Comparison of ENCODE assay signal across 16 cellular contexts in the genomic region with DNA sequence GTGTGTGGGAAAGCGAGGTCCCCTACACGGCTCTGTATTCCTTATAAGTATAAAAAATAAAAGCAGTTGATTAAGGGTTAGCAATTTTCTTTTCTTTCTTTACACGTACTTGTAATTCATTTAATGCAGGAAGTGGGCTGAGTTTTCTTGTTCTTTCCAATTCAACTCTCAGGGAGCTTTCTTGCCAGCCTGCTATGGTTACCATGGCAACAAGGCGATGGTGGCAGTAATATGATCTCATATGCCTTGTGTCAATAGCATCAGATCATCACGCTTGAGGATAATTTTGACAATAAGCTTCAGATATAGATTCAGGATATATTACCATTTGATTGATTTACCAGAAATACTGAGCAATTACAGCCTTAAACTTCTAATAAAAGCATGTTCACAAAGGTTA.
DNase-seq lines count a peak whose midpoint lies in the region; ATAC-seq, FAIRE-seq and TF ChIP-seq lines count a peak whose summit lies in the region.
"Had no signal": no experiment of that assay in that cellular context is flagged by ENCODE, and none has a peak within 500 bp of the region (broad histone marks: within the 10 kb centered on the region; RNA-seq: fewer than 3 reads in every experiment).

No MANE protein-coding gene starts in this region.

- no peak overlapping the region for H3K27ac ChIP-seq in K562 (ENCODE audit: extremely low read depth, low read depth, low read length)
- no peak overlapping the region for H3K27ac ChIP-seq in RWPE1
- H3K27ac ChIP-seq: cardiac muscle cell, SJCRH30 had no signal

- in situ Hi-C loops in K562 (cut with MboI) = no loop called here

- TF ChIP-seq POLR2A in K562 (conservative IDR thresholded peaks at IDR 0.05) = no peak

- no peaks in the 10 kb centered on the region for H3K9me3 ChIP-seq in K562 (replicated peaks; ENCODE audit: control insufficient read depth, insufficient read depth, low read depth, low read length)
- H3K9me3 ChIP-seq: HAP-1, SJCRH30 had no signal

- CTCF ChIA-PET in K562 (lab: Yijun Ruan, JAX; ENCODE audit: low intra/inter-chr PET ratio) = no interaction called here
- CTCF ChIA-PET in RWPE1 (lab: Yijun Ruan, JAX) = no interaction called here

- DNase-seq in Ammon's horn (ENCODE audit: low spot score) = peak; percentile 35
- DNase-seq in NCI-H1092 (lab: John Stamatoyannopoulos, UW) = peak; percentile 69
- peak; percentile 45 for DNase-seq in NCI-H446 treated with DMSO at 0.1 percent for 48 hours (lab: John Stamatoyannopoulos, UW)
- DNase-seq in K562 (ENCODE audit: extremely low read depth in 1 of 4, low spot score in 3 of 4) = no peak
- no peak for DNase-seq in RWPE1 (ENCODE audit: low spot score)
- DNase-seq in AG08395 (ENCODE audit: low spot score) = no peak
- DNase-seq: activated naive CD4-positive, alpha-beta T cell treated with Interleukin-2 at 50 U/mL for 16 hours; left colon; naive thymus-derived CD4-positive, alpha-beta T cell; right cardiac atrium; stimulated activated naive CD4-positive, alpha-beta T cell had no signal

- no peak overlapping the region for H2AFZ ChIP-seq in K562 (ENCODE audit: low read depth, low read length)

- 3% methylated on average over 5 of the region's 5 CpGs for WGBS in K562 (ENCODE audit: insufficient coverage, low coverage, missing lambda C conversion rate)

- no peak for FAIRE-seq in K562 (lab: Jason Lieb, UNC)

- no peaks in the 10 kb centered on the region for H3K36me3 ChIP-seq in K562 (ENCODE audit: control insufficient read depth, insufficient read depth, low read length)
- H3K36me3 ChIP-seq: cardiac muscle cell, HAP-1, SJCRH30 had no signal

- H3K27me3 ChIP-seq in K562 (ENCODE audit: control insufficient read depth in 2 of 2, insufficient read depth in 2 of 2, low read length in 2 of 2) = no peaks in the 10 kb centered on the region
- H3K27me3 ChIP-seq: cardiac muscle cell, SJCRH30 had no signal

- H3K4me1 ChIP-seq in K562 (replicated peaks in 1 of 2; ENCODE audit: control insufficient read depth in 2 of 2, insufficient read depth in 2 of 2, low read length in 2 of 2) = no peaks in the 10 kb centered on the region
- H3K4me1 ChIP-seq: HAP-1, SJCRH30 had no signal

- no peak overlapping the region for H3K4me3 ChIP-seq in K562
- H3K4me3 ChIP-seq: cardiac muscle cell, HAP-1, SJCRH30 had no signal

- H3K79me2 ChIP-seq in K562 (ENCODE audit: control insufficient read depth, insufficient read depth, low read length) = no peaks in the 10 kb centered on the region

- no peak overlapping the region for H3K4me2 ChIP-seq in K562 (ENCODE audit: insufficient read depth, low read length)

- H3K9me1 ChIP-seq in K562 (ENCODE audit: control insufficient read depth, insufficient read depth, low read length) = no peaks in the 10 kb centered on the region

- POLR2A ChIA-PET in K562 (lab: Yijun Ruan, JAX) (no interaction called here), RWPE1 (lab: Yijun Ruan, JAX; ENCODE audit: low non-redundant PET) (no interaction called here)

- H3K9ac ChIP-seq in K562 (ENCODE audit: insufficient read depth in 1 of 2, low read depth in 2 of 2, low read length in 2 of 2) = no peak overlapping the region

- no peak for TF ChIP-seq CTCF in K562 (IDR thresholded peaks at IDR 0.05 in 2 of 3, conservative IDR thresholded peaks at IDR 0.05 in 1 of 3; ENCODE audit: insufficient read depth in 2 of 3, low read depth in 1 of 3, low read length in 3 of 3)
- TF ChIP-seq CTCF in RWPE1 (conservative IDR thresholded peaks at IDR 0.05; ENCODE audit: low read depth) = no peak

- intact Hi-C loops in K562 (cut with micrococcal nuclease) = no loop called here

- ATAC-seq in K562 (no peak), HG03571 (IDR thresholded peaks at IDR 0.05; ENCODE audit: unreplicated experiment) (no peak), GM19324 (IDR thresholded peaks at IDR 0.05; ENCODE audit: low FRiP score, unreplicated experiment) (no peak)
- ATAC-seq: left colon; naive thymus-derived CD4-positive, alpha-beta T cell; right cardiac atrium had no signal

- no peaks in the 10 kb centered on the region for H4K20me1 ChIP-seq in K562 (replicated peaks; ENCODE audit: control insufficient read depth, insufficient read depth, low read length)

- no peak for TF ChIP-seq RAD21 in K562 (CRISPR knock-in tag; conservative IDR thresholded peaks at IDR 0.05 in 1 of 2, IDR thresholded peaks at IDR 0.05 in 1 of 2)

- BruUV-seq in K562 (replicated peaks; lab: Mats Ljungman, UMichigan) = no TSS peak

- no peak for TF ChIP-seq EP300 in K562 (IDR thresholded peaks at IDR 0.05; ENCODE audit: low read length)

TF ChIP-seq in K562, 482 proteins besides CTCF, POLR2A, EP300 and RAD21:
- no peak for TF ChIP-seq ZFP1 (CRISPR knock-in tag; IDR thresholded peaks at IDR 0.05)
- peak; percentile 65 for TF ChIP-seq RFX1 (IDR thresholded peaks at IDR 0.05)

Comparison
In these comparisons a context has a peak if more than half of its experiments do, and no peak if none do; other contexts are left out.
1. DNase-seq: peak in Ammon's horn (single experiment), NCI-H1092 (single experiment) and NCI-H446 treated with DMSO at 0.1 percent for 48 hours (single experiment); none in K562 (0 of 4), RWPE1 (single experiment) and AG08395 (single experiment).